Comparison of ENCODE assay signal across 15 cellular contexts in genomic region chr1:41840592-41841246, GRCh38.
DNase-seq lines count a peak whose midpoint lies in the region; ATAC-seq, FAIRE-seq and TF ChIP-seq lines count a peak whose summit lies in the region.
"Had no signal": no experiment of that assay in that cellular context is flagged by ENCODE, and none has a peak within 500 bp of the region (broad histone marks: within the 10 kb centered on the region; RNA-seq: fewer than 3 reads in every experiment).

No MANE protein-coding gene starts in this region.

- no peak for TF ChIP-seq CTCF in GM12878 (IDR thresholded peaks at IDR 0.05 in 2 of 3, conservative IDR thresholded peaks at IDR 0.05 in 1 of 3; ENCODE audit: control insufficient read depth in 2 of 3, extremely low read depth in 1 of 3, insufficient read depth in 1 of 3, low read depth in 3 of 3, low read length in 3 of 3)
- TF ChIP-seq CTCF in GM23338 (conservative IDR thresholded peaks at IDR 0.05; ENCODE audit: low read depth in 2 of 2): no peak

- H3K9me3 ChIP-seq in GM12878 (replicated peaks; ENCODE audit: control insufficient read depth, insufficient read depth, low read length): no peaks in the 10 kb centered on the region

- FAIRE-seq in GM12878 (lab: Jason Lieb, UNC): no peak

- POLR2A ChIA-PET in GM12878 (lab: Charles Lee): no interaction called here

- no peak for TF ChIP-seq EP300 in GM12878 (IDR thresholded peaks at IDR 0.05; ENCODE audit: borderline replicate concordance in 1 of 2, control insufficient read depth in 1 of 2, low read depth in 2 of 2, low read length in 2 of 2)

- H2AFZ ChIP-seq in GM12878 (ENCODE audit: control insufficient read depth, low read depth, low read length) (no peak overlapping the region), GM23338 (no peak overlapping the region)

- no peaks in the 10 kb centered on the region for H4K20me1 ChIP-seq in GM12878 (ENCODE audit: control insufficient read depth, insufficient read depth)
- H4K20me1 ChIP-seq in GM23338 (replicated peaks; ENCODE audit: insufficient read depth): no peaks in the 10 kb centered on the region

- H3K79me2 ChIP-seq in GM12878 (ENCODE audit: control insufficient read depth, insufficient read depth, low read length) (no peaks in the 10 kb centered on the region), GM23338 (replicated peaks; ENCODE audit: insufficient read depth) (no peaks in the 10 kb centered on the region)

- intact Hi-C loops in GM12878 (cut with micrococcal nuclease; ENCODE audit: unreplicated experiment): no loop called here

- no peak for TF ChIP-seq POLR2A in GM12878 (IDR thresholded peaks at IDR 0.05; ENCODE audit: low read depth, low read length)

- H3K4me1 Mint-ChIP-seq in GM23338: peaks cover 20% of the 10 kb centered on the region

- no peaks in the 10 kb centered on the region; the same call in 2 of the 3 replicates for H3K9me3 Mint-ChIP-seq in GM23338
- H3K9me3 Mint-ChIP-seq: activated B cell treated with CpG ODN at 0.5 μM for 24 hours had no signal

- no peak overlapping the region for H3K9ac ChIP-seq in GM12878 (ENCODE audit: control insufficient read depth, insufficient read depth, low read length)

- in situ Hi-C loops in GM12878 (cut with MboI): no loop called here

- no peaks in the 10 kb centered on the region for H3K27me3 ChIP-seq in GM12878 (replicated peaks in 1 of 2; ENCODE audit: control insufficient read depth in 2 of 2, insufficient read depth in 2 of 2, low read length in 1 of 2)
- H3K27me3 ChIP-seq in GM23338 (ENCODE audit: insufficient read depth): no peaks in the 10 kb centered on the region

- H3K4me2 ChIP-seq in GM12878 (ENCODE audit: control insufficient read depth, insufficient read depth) (no peak overlapping the region), GM23338 (no peak overlapping the region)

- H3K27ac ChIP-seq in GM12878 (ENCODE audit: control insufficient read depth, insufficient read depth): no peak overlapping the region
- no peak overlapping the region for H3K27ac ChIP-seq in GM23338 (ENCODE audit: low read depth)
- H3K27ac ChIP-seq: coronary artery, SK-N-MC had no signal

- ATAC-seq in GM12878 (no peak), GM23338 (no peak)

- H3F3A ChIP-seq in GM23338 (replicated peaks; ENCODE audit: low read depth): no peaks in the 10 kb centered on the region

- H3K9me2 ChIP-seq in GM23338 (ENCODE audit: insufficient read depth): no peaks in the 10 kb centered on the region

- RAD21 ChIA-PET in GM12878 (lab: Charles Lee; ENCODE audit: unreplicated experiment): no interaction called here

- no peak overlapping the region for H3K4me3 Mint-ChIP-seq in GM23338
- H3K4me3 Mint-ChIP-seq: activated B cell treated with CpG ODN at 0.5 μM for 24 hours had no signal

- H3K4me3 ChIP-seq in GM12878: no peak overlapping the region
- no peak overlapping the region for H3K4me3 ChIP-seq in GM23338
- H3K4me3 ChIP-seq: coronary artery, SK-N-MC had no signal

- no TSS peak for BruUV-seq in GM12878 (replicated peaks; lab: Mats Ljungman, UMichigan)

- peak; percentile 10; the same call in 1 of the 2 replicates for TF ChIP-seq RAD21 in GM12878 (IDR thresholded peaks at IDR 0.05; ENCODE audit: insufficient read depth, low read depth, low read length)

- no peaks in the 10 kb centered on the region for H3K36me3 Mint-ChIP-seq in GM23338 (ENCODE audit: low read depth)

- DNase-seq in DMS153 (lab: John Stamatoyannopoulos, UW) (peak; percentile 61), LoVo (ENCODE audit: low spot score) (peak; percentile 60), GM12878 (ENCODE audit: low read depth, low spot score) (no peak), kidney glomerular epithelial cell (lab: John Stamatoyannopoulos, UW) (peak; percentile 59), RPMI8226 (no peak), NCI-H82 (lab: John Stamatoyannopoulos, UW) (no peak), GM23338 (ENCODE audit: low spot score) (no peak)
- no peak for DNase-seq in activated CD4-positive, CD25-positive, alpha-beta regulatory T cell (lab: John Stamatoyannopoulos, UW)
- DNase-seq: activated B cell treated with CpG ODN at 0.5 μM for 24 hours; DMS79 treated with DMSO at 0.1 percent for 48 hours; NCI-H524; stimulated activated CD4-positive, alpha-beta T cell treated with anti-CD3 and anti-CD28 coated beads, Interleukin-4, amount 100 ng/mL, for 24 hours; stimulated activated naive CD4-positive, alpha-beta T cell had no signal

- SMC1A ChIA-PET in GM12878 (lab: Charles Lee; ENCODE audit: uncharacterized antibody, unreplicated experiment): interaction anchor here (1.0 kb wide), 1 partner anchor 21 kb away, joined by 3 read pairs; no protein-coding TSS in a partner anchor

- H3K27me3 Mint-ChIP-seq in GM23338 (ENCODE audit: insufficient read depth, low read depth, poor library complexity): peaks cover 1% of the 10 kb centered on the region

- H3K4me1 ChIP-seq in GM12878 (ENCODE audit: control insufficient read depth, insufficient read depth, low read length): no peaks in the 10 kb centered on the region
- peaks cover 10% of the 10 kb centered on the region; the same call in 1 of the 2 replicates for H3K4me1 ChIP-seq in GM23338 (ENCODE audit: insufficient read depth)

- 20% methylated on average over 8 of the region's 8 CpGs for WGBS in GM12878 (ENCODE audit: insufficient coverage, insufficient replicate concordance, low lambda C conversion rate, missing lambda C conversion rate)

- no peak overlapping the region for H3K27ac Mint-ChIP-seq in GM23338
- H3K27ac Mint-ChIP-seq: activated B cell treated with CpG ODN at 0.5 μM for 24 hours had no signal

- CTCF ChIA-PET in GM12878 (lab: Yijun Ruan, JAX): interaction anchor here (1.6 kb wide), 1 partner anchor 333 kb away, joined by 4 read pairs; no protein-coding TSS in a partner anchor

- H3K36me3 ChIP-seq in GM12878 (ENCODE audit: control insufficient read depth in 2 of 2, insufficient read depth in 2 of 2, low read length in 1 of 2) (no peaks in the 10 kb centered on the region), GM23338 (ENCODE audit: insufficient read depth) (no peaks in the 10 kb centered on the region)

TF ChIP-seq in GM12878, 131 proteins besides CTCF, POLR2A, EP300 and RAD21 (continues in another document):
- TF ChIP-seq MXI1 (IDR thresholded peaks at IDR 0.05; ENCODE audit: low read depth, low read length) (no peak), NBN (IDR thresholded peaks at IDR 0.05) (no peak), CHD4 (IDR thresholded peaks at IDR 0.05) (no peak), JUNB (IDR thresholded peaks at IDR 0.05) (no peak), KDM1A (IDR thresholded peaks at IDR 0.05; ENCODE audit: borderline replicate concordance) (no peak), IRF5 (IDR thresholded peaks at IDR 0.05; ENCODE audit: borderline replicate concordance) (no peak), ZSCAN29 (IDR thresholded peaks at IDR 0.05) (no peak), PAX8 (IDR thresholded peaks at IDR 0.05) (no peak), LARP7 (IDR thresholded peaks at IDR 0.05) (no peak), CBX5 (IDR thresholded peaks at IDR 0.05; ENCODE audit: low read depth) (no peak), RAD51 (IDR thresholded peaks at IDR 0.05) (no peak), PAX5 (IDR thresholded peaks at IDR 0.05; ENCODE audit: borderline replicate concordance, low read depth, low read length) (no peak)

TF ChIP-seq in GM23338, 12 proteins besides CTCF, POLR2A, EP300 and RAD21 (continues in another document):
- no peak for TF ChIP-seq ETS1 (IDR thresholded peaks at IDR 0.05)
- TF ChIP-seq POLR2AphosphoS5 (IDR thresholded peaks at IDR 0.05; ENCODE audit: low read depth): no peak

Comparison
In these comparisons a context has a peak if more than half of its experiments do, and no peak if none do; other contexts are left out.
1. DNase-seq: peak in DMS153 (single experiment), LoVo (single experiment) and kidney glomerular epithelial cell (single experiment); none in GM12878 (single experiment), RPMI8226 (single experiment), activated CD4-positive, CD25-positive, alpha-beta regulatory T cell (0 of 4), NCI-H82 (single experiment) and GM23338 (single experiment).